12 cellular contexts compared by ENCODE assay signal in the genomic region with DNA sequence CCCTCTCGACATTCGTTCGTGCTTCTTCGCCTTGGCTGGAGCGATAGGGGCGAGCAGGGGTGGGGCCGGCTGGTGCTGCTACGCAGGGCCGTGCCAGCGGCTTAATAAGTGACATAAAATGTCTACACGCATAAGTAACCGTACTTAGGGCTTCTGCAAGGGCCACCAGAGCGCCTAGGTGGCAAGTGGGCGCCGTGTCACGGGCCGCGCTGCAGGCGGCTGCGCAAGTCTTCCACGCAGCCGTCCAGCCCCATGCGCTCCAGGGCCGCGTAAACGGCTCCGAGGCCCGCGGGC. TPM values are rescaled to one million over a fixed set of nuclear protein-coding genes. Genes with fewer than 3 reads are reported as not detected.
DNase-seq lines count a peak whose midpoint lies in the region; ATAC-seq and TF ChIP-seq lines count a peak whose summit lies in the region.
"Had no signal": no experiment of that assay in that cellular context is flagged by ENCODE, and none has a peak within 500 bp of the region (broad histone marks: within the 10 kb centered on the region; RNA-seq: fewer than 3 reads in every experiment).

No MANE protein-coding gene starts in this region.

- no TSS peak for BruUV-seq in MCF 10A (replicated peaks; lab: Mats Ljungman, UMichigan)

- no peak overlapping the region for H3K4me3 Mint-ChIP-seq in MCF 10A (ENCODE audit: unreplicated experiment)
- H3K4me3 Mint-ChIP-seq in activated CD8-positive, alpha-beta T cell treated with anti-CD3 and anti-CD28 coated beads, Interleukin-2, amount 10 ng/mL, durations not matched to agents 7 days and 5 days = peak overlapping the region; percentile 73
- H3K4me3 Mint-ChIP-seq: brain had no signal

- POLR2A ChIA-PET in MCF 10A (lab: Yijun Ruan, JAX) = no interaction called here
- POLR2A ChIA-PET in activated CD8-positive, alpha-beta T cell treated with anti-CD3 and anti-CD28 coated beads, Interleukin-2, amount 10 ng/mL, durations not matched to agents 7 days and 5 days (lab: Charles Lee) = interaction anchor here (0.8 to 1.0 kb wide), 2 partner anchors 10 to 21 kb away, joined by 4 read pairs; no protein-coding TSS in a partner anchor

- no peaks in the 10 kb centered on the region for H3K27me3 Mint-ChIP-seq in MCF 10A (ENCODE audit: insufficient read depth, unreplicated experiment)
- peaks cover 14% of the 10 kb centered on the region for H3K27me3 Mint-ChIP-seq in activated CD8-positive, alpha-beta T cell treated with anti-CD3 and anti-CD28 coated beads, Interleukin-2, amount 10 ng/mL, durations not matched to agents 7 days and 5 days (ENCODE audit: low read depth)

- H3K4me3 ChIP-seq in breast epithelium (peak overlapping the region in 2 of 3 donors; percentile 34 to 44), heart left ventricle (peak overlapping the region in 9 of 12 donors; percentile 21 to 55 (median 37)), thymus (ENCODE audit: low read length) (no peak overlapping the region)
- H3K4me3 ChIP-seq: gastrocnemius medialis had no signal

- H3K4me1 ChIP-seq in breast epithelium (no peaks in the 10 kb centered on the region), heart left ventricle (peaks cover 0 to 35% (median 11%) of the 10 kb centered on the region in 12 donors), thymus (ENCODE audit: control insufficient read depth, insufficient read depth, low read length) (no peaks in the 10 kb centered on the region)
- H3K4me1 ChIP-seq: gastrocnemius medialis had no signal

- TF ChIP-seq POLR2A in breast epithelium (IDR thresholded peaks at IDR 0.05) = no peak
- TF ChIP-seq POLR2A in heart left ventricle (IDR thresholded peaks at IDR 0.05) = no peak

- H3K9me3 Mint-ChIP-seq in MCF 10A (ENCODE audit: unreplicated experiment) = no peaks in the 10 kb centered on the region
- no peaks in the 10 kb centered on the region for H3K9me3 Mint-ChIP-seq in activated CD8-positive, alpha-beta T cell treated with anti-CD3 and anti-CD28 coated beads, Interleukin-2, amount 10 ng/mL, durations not matched to agents 7 days and 5 days (ENCODE audit: insufficient read depth)

- no peak for ATAC-seq in activated CD8-positive, alpha-beta T cell treated with anti-CD3 and anti-CD28 coated beads, Interleukin-2, amount 10 ng/mL, durations not matched to agents 7 days and 5 days
- ATAC-seq in heart left ventricle = no peak
- ATAC-seq: gastrocnemius medialis had no signal

- DNase-seq in breast epithelium (ENCODE audit: low spot score in 2 of 2) = no peak
- DNase-seq in MCF 10A (ENCODE audit: unreplicated experiment) = no peak
- no peak for DNase-seq in activated CD8-positive, alpha-beta T cell treated with anti-CD3 and anti-CD28 coated beads, Interleukin-2, amount 10 ng/mL, durations not matched to agents 7 days and 5 days
- DNase-seq in heart left ventricle = no peak
- DNase-seq in cerebellar cortex (ENCODE audit: low spot score) = no peak
- no peak for DNase-seq in effector CD8-positive, alpha-beta T cell (lab: John Stamatoyannopoulos, UW)
- no peak for DNase-seq in NCI-H2081 treated with DMSO at 0.1 percent for 48 hours (lab: John Stamatoyannopoulos, UW)
- DNase-seq: DMS 273 treated with DMSO at 0.1 percent for 48 hours, gastrocnemius medialis, occipital lobe had no signal

- peaks cover 5% of the 10 kb centered on the region for H3K4me1 Mint-ChIP-seq in MCF 10A (ENCODE audit: insufficient read depth, unreplicated experiment)
- peaks cover 52% of the 10 kb centered on the region for H3K4me1 Mint-ChIP-seq in activated CD8-positive, alpha-beta T cell treated with anti-CD3 and anti-CD28 coated beads, Interleukin-2, amount 10 ng/mL, durations not matched to agents 7 days and 5 days (ENCODE audit: low read depth)

- CTCF ChIA-PET in MCF 10A (lab: Yijun Ruan, JAX) = interaction anchor here (0.5 to 1.0 kb wide), 2 partner anchors 34 to 58 kb away, joined by 4 read pairs; no protein-coding TSS in a partner anchor
- CTCF ChIA-PET in activated CD8-positive, alpha-beta T cell treated with anti-CD3 and anti-CD28 coated beads, Interleukin-2, amount 10 ng/mL, durations not matched to agents 7 days and 5 days (lab: Charles Lee) = no interaction called here

- H3K36me3 ChIP-seq in breast epithelium = no peaks in the 10 kb centered on the region
- H3K36me3 ChIP-seq in heart left ventricle = peaks cover 0 to 24% (median 13%) of the 10 kb centered on the region in 9 donors
- no peaks in the 10 kb centered on the region for H3K36me3 ChIP-seq in thymus (ENCODE audit: control insufficient read depth, insufficient read depth)
- H3K36me3 ChIP-seq: gastrocnemius medialis had no signal

- no peak overlapping the region for H3K27ac ChIP-seq in breast epithelium
- H3K27ac ChIP-seq in heart left ventricle = peak overlapping the region in 2 of 12 donors; percentile 29 to 52
- peak overlapping the region; percentile 74 for H3K27ac ChIP-seq in thymus (ENCODE audit: low read depth)
- H3K27ac ChIP-seq: gastrocnemius medialis had no signal

- H3K27me3 ChIP-seq in breast epithelium = no peaks in the 10 kb centered on the region
- peaks cover 0 to 47% (median 19%) of the 10 kb centered on the region in 9 donors for H3K27me3 ChIP-seq in heart left ventricle
- peaks cover 41% of the 10 kb centered on the region for H3K27me3 ChIP-seq in thymus (ENCODE audit: control insufficient read depth, insufficient read depth)

- WGBS in heart left ventricle, 4 donors = 65 to 91% (median 73%) methylated on average over 29 of the region's 29 CpGs
- 95% methylated on average over 29 of the region's 29 CpGs for WGBS in thymus

- TF ChIP-seq CTCF in breast epithelium (IDR thresholded peaks at IDR 0.05) (no peak), MCF 10A (IDR thresholded peaks at IDR 0.05; ENCODE audit: unreplicated experiment) (no peak), heart left ventricle (IDR thresholded peaks at IDR 0.05) (no peak)

- H3K27ac Mint-ChIP-seq in MCF 10A (ENCODE audit: low read depth, unreplicated experiment) = no peak overlapping the region
- peak overlapping the region; percentile 86 for H3K27ac Mint-ChIP-seq in activated CD8-positive, alpha-beta T cell treated with anti-CD3 and anti-CD28 coated beads, Interleukin-2, amount 10 ng/mL, durations not matched to agents 7 days and 5 days

- peaks cover 34% of the 10 kb centered on the region for H3K36me3 Mint-ChIP-seq in MCF 10A (ENCODE audit: insufficient read depth, unreplicated experiment)
- peaks cover 38% of the 10 kb centered on the region for H3K36me3 Mint-ChIP-seq in activated CD8-positive, alpha-beta T cell treated with anti-CD3 and anti-CD28 coated beads, Interleukin-2, amount 10 ng/mL, durations not matched to agents 7 days and 5 days (ENCODE audit: low read depth)

- H3K9me3 ChIP-seq in breast epithelium (no peaks in the 10 kb centered on the region), heart left ventricle (no peaks in the 10 kb centered on the region), thymus (ENCODE audit: control insufficient read depth) (no peaks in the 10 kb centered on the region)
- H3K9me3 ChIP-seq: gastrocnemius medialis had no signal

- intact Hi-C loops in breast epithelium (cut with DNase I; ENCODE audit: low total_unique reads) (no loop called here), MCF 10A (cut with micrococcal nuclease) (no loop called here), heart left ventricle (cut with DNase I) (no loop called here)

RNA-seq across cellular contexts. Expression of a gene that starts 4.8 kb away (rescaled TPM):
- total RNA-seq in breast epithelium (10 to 100 TPM in 2 of 3 donors, 1 to 10 TPM in 1; 3.8 to 13.1 (median 12.4) TPM), MCF 10A (2022) (27.6 and 33.7 TPM in 2 replicates), heart left ventricle (10 to 100 TPM in 3 of 9 donors, 1 to 10 TPM in 6; 5.2 to 11.6 (median 9.3) TPM)
- total RNA-seq in activated CD8-positive, alpha-beta T cell treated with anti-CD3 and anti-CD28 coated beads, Interleukin-2, amount 10 ng/mL, durations not matched to agents 7 days and 5 days = 10 to 100 TPM; 47.7 to 55.8 TPM
- polyA plus RNA-seq in heart left ventricle (10 to 100 TPM in 1 of 2 donors, 1 to 10 TPM in 1; 4.7 to 17.5 TPM), thymus (51.6 TPM)

RNA-seq across cellular contexts. Expression of a gene that starts 30.3 kb away (rescaled TPM):
- total RNA-seq in breast epithelium (10 to 100 TPM in 2 of 3 donors, 1 to 10 TPM in 1; 7.0 to 12.0 (median 11.8) TPM), MCF 10A (2022) (32.3 and 35.9 TPM in 2 replicates), heart left ventricle (10 to 100 TPM; 10.8 to 20.2 (median 15.2) TPM)
- total RNA-seq in activated CD8-positive, alpha-beta T cell treated with anti-CD3 and anti-CD28 coated beads, Interleukin-2, amount 10 ng/mL, durations not matched to agents 7 days and 5 days = 1 to 10 TPM; 2.2 to 2.8 TPM
- polyA plus RNA-seq in heart left ventricle (10 to 100 TPM in 1 of 2 donors, 1 to 10 TPM in 1; 7.2 to 18.5 TPM), thymus (4.6 TPM)

RNA-seq across cellular contexts. Expression of a gene that starts 36.6 kb away (rescaled TPM):
- total RNA-seq in breast epithelium (10 to 100 TPM in 2 of 3 donors, not detected in 1; 10.8 to 11.1 TPM), MCF 10A (2022) (0.68 TPM in 1 of 2 replicates, not detected in the other), heart left ventricle (1 to 10 TPM in 1 of 9 donors, under 1 TPM in 3, not detected in 5; 0.15 to 1.3 (median 0.42) TPM)
- total RNA-seq in activated CD8-positive, alpha-beta T cell treated with anti-CD3 and anti-CD28 coated beads, Interleukin-2, amount 10 ng/mL, durations not matched to agents 7 days and 5 days = 1 to 10 TPM in 1 of 2 experiments, under 1 TPM in 1; 0.61 to 1.0 TPM
- polyA plus RNA-seq in heart left ventricle (under 1 TPM in 1 of 2 donors, not detected in 1; 0.10 TPM), thymus (11.8 TPM)
- total RNA-seq: occipital lobe had no signal

RNA-seq across cellular contexts. Expression of a gene that starts 41.5 kb away (rescaled TPM):
- 1 to 10 TPM in 2 of 3 donors, not detected in 1; 3.4 to 3.6 TPM for total RNA-seq in breast epithelium
- total RNA-seq in MCF 10A (2022) = 5.0 and 7.6 TPM in 2 replicates
- under 1 TPM; 0.05 to 0.45 TPM for total RNA-seq in activated CD8-positive, alpha-beta T cell treated with anti-CD3 and anti-CD28 coated beads, Interleukin-2, amount 10 ng/mL, durations not matched to agents 7 days and 5 days
- total RNA-seq in heart left ventricle = under 1 TPM in 1 of 9 donors, not detected in 8; 0.14 TPM
- under 1 TPM; 0.04 to 0.12 TPM for polyA plus RNA-seq in heart left ventricle
- 2.2 TPM for polyA plus RNA-seq in thymus
